1 cellular context compared by ENCODE assay signal in genomic region chr22:38304526-38304925, GRCh38.
TF ChIP-seq lines count a peak whose summit lies in the region.

No MANE protein-coding gene starts in this region.

TF ChIP-seq in HepG2, 621 proteins besides CTCF, POLR2A, EP300 and RAD21:
- TF ChIP-seq HIVEP1 (CRISPR knock-in tag; IDR thresholded peaks at IDR 0.05) (no peak), TEAD3 (CRISPR knock-in tag; optimal IDR thresholded peaks at IDR 0.05; ENCODE audit: borderline replicate concordance) (peak; percentile 10), PRDM10 (CRISPR knock-in tag; IDR thresholded peaks at IDR 0.05; ENCODE audit: low read depth) (no peak)
- TF ChIP-seq, protein P1, sequence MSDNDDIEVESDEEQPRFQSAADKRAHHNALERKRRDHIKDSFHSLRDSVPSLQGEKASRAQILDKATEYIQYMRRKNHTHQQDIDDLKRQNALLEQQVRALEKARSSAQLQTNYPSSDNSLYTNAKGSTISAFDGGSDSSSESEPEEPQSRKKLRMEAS (IDR thresholded peaks at IDR 0.05), result no peak
TF ChIP-seq in HepG2: peak in this region for 1.
